In the genomic region with DNA sequence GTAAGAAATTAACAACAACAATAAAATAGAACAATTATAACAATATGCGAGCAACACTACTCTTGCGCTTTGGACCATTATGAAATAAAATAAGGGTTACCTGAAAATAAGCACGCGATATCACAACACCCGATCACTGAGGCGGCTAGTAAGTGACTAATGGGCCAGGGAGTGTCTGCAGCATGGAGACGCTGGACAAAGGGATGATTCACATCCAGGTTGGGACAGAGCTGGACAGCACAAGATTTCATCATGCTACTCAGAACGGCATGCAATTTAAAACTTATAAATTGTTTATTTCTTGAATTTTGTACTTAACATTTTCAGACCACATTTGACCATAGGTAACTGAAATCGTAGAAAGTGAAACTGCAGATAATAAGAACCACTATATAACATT, we compare ENCODE assay signal across 18 cellular contexts. TPM values are rescaled to one million over a fixed set of nuclear protein-coding genes. Genes with fewer than 3 reads are reported as not detected.
DNase-seq lines count a peak whose midpoint lies in the region; ATAC-seq and TF ChIP-seq lines count a peak whose summit lies in the region.
"Had no signal": no experiment of that assay in that cellular context is flagged by ENCODE, and none has a peak within 500 bp of the region (broad histone marks: within the 10 kb centered on the region; RNA-seq: fewer than 3 reads in every experiment).

No MANE protein-coding gene starts in this region.

- no peaks in the 10 kb centered on the region for H3K27me3 ChIP-seq in PC-3 (ENCODE audit: low read length)

- CTCF ChIA-PET in PC-3 (lab: Charles Lee): no interaction called here
- CTCF ChIA-PET in activated CD4-positive, alpha-beta T cell treated with anti-CD3 and anti-CD28 coated beads, Interleukin-2, amount 10 ng/mL, durations not matched to agents 7 days and 5 days (lab: Charles Lee): interaction anchor here (0.6 kb wide), 1 partner anchor 13 kb away, joined by 3 read pairs; no protein-coding TSS in a partner anchor
- CTCF ChIA-PET in activated CD8-positive, alpha-beta memory T cell treated with anti-CD3 and anti-CD28 coated beads, Interleukin-2, amount 10 ng/mL, durations not matched to agents 7 days and 5 days (lab: Charles Lee): interaction anchor here (0.7 to 1.1 kb wide), 2 partner anchors 10 to 15 kb away, joined by 3 to 4 read pairs; no protein-coding TSS in a partner anchor

- H3K4me1 Mint-ChIP-seq in activated CD4-positive, alpha-beta T cell treated with anti-CD3 and anti-CD28 coated beads, Interleukin-2, amount 10 ng/mL, durations not matched to agents 7 days and 5 days: peaks cover 10% of the 10 kb centered on the region
- peaks cover 3% of the 10 kb centered on the region for H3K4me1 Mint-ChIP-seq in activated CD8-positive, alpha-beta memory T cell treated with anti-CD3 and anti-CD28 coated beads, Interleukin-2, amount 10 ng/mL, durations not matched to agents 7 days and 5 days

- DNase-seq in EH (ENCODE audit: low read depth) (peak; percentile 69), PC-3 (peak; percentile 80), choroid plexus epithelial cell (ENCODE audit: low read depth) (peak; percentile 88), non-pigmented ciliary epithelial cell (ENCODE audit: low read depth) (peak; percentile 63)
- no peak for DNase-seq in activated CD4-positive, alpha-beta T cell treated with anti-CD3 and anti-CD28 coated beads, Interleukin-2, amount 10 ng/mL, durations not matched to agents 7 days and 5 days
- DNase-seq in activated CD8-positive, alpha-beta memory T cell treated with anti-CD3 and anti-CD28 coated beads, Interleukin-2, amount 10 ng/mL, durations not matched to agents 7 days and 5 days: no peak
- DNase-seq: activated T-cell treated with anti-CD3 and anti-CD28 coated beads, Interleukin-2, amount 50 U/mL, for 48 hours; C1 segment of cervical spinal cord; glutamatergic neuron; KG1; mucosa of descending colon; NCI-H146; NCI-H524; posterior cingulate gyrus; stimulated activated CD4-positive, alpha-beta T cell treated with anti-CD3 and anti-CD28 coated beads, Interleukin-1b, Interleukin-23, amount 100 ng/mL, for 48 hours; stimulated activated CD8-positive, alpha-beta memory T cell treated with anti-CD3 and anti-CD28 coated beads, Interleukin-4, amount 100 ng/mL, for 48 hours had no signal

- no peaks in the 10 kb centered on the region for H3F3A ChIP-seq in PC-3 (ENCODE audit: low read length, unreplicated experiment)

- H3K27me3 Mint-ChIP-seq in activated CD4-positive, alpha-beta T cell treated with anti-CD3 and anti-CD28 coated beads, Interleukin-2, amount 10 ng/mL, durations not matched to agents 7 days and 5 days: no peaks in the 10 kb centered on the region
- H3K27me3 Mint-ChIP-seq in activated CD8-positive, alpha-beta memory T cell treated with anti-CD3 and anti-CD28 coated beads, Interleukin-2, amount 10 ng/mL, durations not matched to agents 7 days and 5 days: no peaks in the 10 kb centered on the region

- peaks cover 9% of the 10 kb centered on the region for H3K79me2 ChIP-seq in PC-3 (ENCODE audit: low read length)

- intact Hi-C loops in PC-3 (cut with micrococcal nuclease): no loop called here

- H3K4me3 Mint-ChIP-seq in activated CD4-positive, alpha-beta T cell treated with anti-CD3 and anti-CD28 coated beads, Interleukin-2, amount 10 ng/mL, durations not matched to agents 7 days and 5 days: no peak overlapping the region
- H3K4me3 Mint-ChIP-seq in activated CD8-positive, alpha-beta memory T cell treated with anti-CD3 and anti-CD28 coated beads, Interleukin-2, amount 10 ng/mL, durations not matched to agents 7 days and 5 days: no peak overlapping the region

- ATAC-seq in PC-3 (peak; percentile 99), HG02763 (IDR thresholded peaks at IDR 0.05; ENCODE audit: unreplicated experiment) (no peak), HG03108 (IDR thresholded peaks at IDR 0.05; ENCODE audit: unreplicated experiment) (no peak)
- ATAC-seq in activated CD8-positive, alpha-beta memory T cell treated with anti-CD3 and anti-CD28 coated beads, Interleukin-2, amount 10 ng/mL, durations not matched to agents 7 days and 5 days: no peak
- ATAC-seq: mucosa of descending colon had no signal

- peak overlapping the region; percentile 58 for H3K4me2 ChIP-seq in PC-3 (ENCODE audit: low read length)

- H3K9me2 ChIP-seq in PC-3 (replicated peaks; ENCODE audit: low read length): no peaks in the 10 kb centered on the region

- POLR2A ChIA-PET in PC-3 (lab: Charles Lee; ENCODE audit: unreplicated experiment): no interaction called here
- POLR2A ChIA-PET in activated CD4-positive, alpha-beta T cell treated with anti-CD3 and anti-CD28 coated beads, Interleukin-2, amount 10 ng/mL, durations not matched to agents 7 days and 5 days (lab: Charles Lee): no interaction called here

- peak overlapping the region; percentile 71 for H3K27ac ChIP-seq in PC-3 (ENCODE audit: low read length)

- H3K27ac Mint-ChIP-seq in activated CD4-positive, alpha-beta T cell treated with anti-CD3 and anti-CD28 coated beads, Interleukin-2, amount 10 ng/mL, durations not matched to agents 7 days and 5 days: no peak overlapping the region
- H3K27ac Mint-ChIP-seq in activated CD8-positive, alpha-beta memory T cell treated with anti-CD3 and anti-CD28 coated beads, Interleukin-2, amount 10 ng/mL, durations not matched to agents 7 days and 5 days: no peak overlapping the region

- peaks cover 41% of the 10 kb centered on the region for H3K4me1 ChIP-seq in PC-3 (ENCODE audit: insufficient read depth, low read length)

- peak overlapping the region; percentile 8; the same call in 1 of the 2 replicates for H2AFZ ChIP-seq in PC-3 (ENCODE audit: low read length)

- H3K9me3 Mint-ChIP-seq in activated CD4-positive, alpha-beta T cell treated with anti-CD3 and anti-CD28 coated beads, Interleukin-2, amount 10 ng/mL, durations not matched to agents 7 days and 5 days: no peaks in the 10 kb centered on the region
- no peaks in the 10 kb centered on the region for H3K9me3 Mint-ChIP-seq in activated CD8-positive, alpha-beta memory T cell treated with anti-CD3 and anti-CD28 coated beads, Interleukin-2, amount 10 ng/mL, durations not matched to agents 7 days and 5 days (ENCODE audit: low read depth)

- no peaks in the 10 kb centered on the region for H3K9me3 ChIP-seq in PC-3 (ENCODE audit: low read length)
- H3K9me3 ChIP-seq: mucosa of descending colon had no signal

- peak overlapping the region; percentile 26; the same call in 1 of the 2 replicates for H3K9ac ChIP-seq in PC-3 (ENCODE audit: low read length)

- H3K36me3 ChIP-seq in PC-3 (ENCODE audit: low read depth, low read length): no peaks in the 10 kb centered on the region; the same call in 1 of the 2 replicates

- peaks cover 9% of the 10 kb centered on the region for H3K36me3 Mint-ChIP-seq in activated CD4-positive, alpha-beta T cell treated with anti-CD3 and anti-CD28 coated beads, Interleukin-2, amount 10 ng/mL, durations not matched to agents 7 days and 5 days (ENCODE audit: low read depth)
- H3K36me3 Mint-ChIP-seq in activated CD8-positive, alpha-beta memory T cell treated with anti-CD3 and anti-CD28 coated beads, Interleukin-2, amount 10 ng/mL, durations not matched to agents 7 days and 5 days: peaks cover 7% of the 10 kb centered on the region

- H3K4me3 ChIP-seq in PC-3 (ENCODE audit: low read length): no peak overlapping the region
- H3K4me3 ChIP-seq in choroid plexus epithelial cell (ENCODE audit: low read depth, low read length): no peak overlapping the region
- H3K4me3 ChIP-seq: mucosa of descending colon had no signal

- BruUV-seq in PC-3 (replicated peaks; lab: Mats Ljungman, UMichigan): no TSS peak

- no peaks in the 10 kb centered on the region for H4K20me1 ChIP-seq in PC-3 (ENCODE audit: low read length)

- TF ChIP-seq CTCF in PC-3 (conservative IDR thresholded peaks at IDR 0.05; ENCODE audit: low read depth, low read length) (no peak), choroid plexus epithelial cell (conservative IDR thresholded peaks at IDR 0.05; ENCODE audit: low read depth, low read length) (no peak)

RNA-seq across cellular contexts. Expression of a gene that starts 15.6 kb away (rescaled TPM):
- 43.7 and 45.8 TPM in 2 replicates for total RNA-seq in PC-3 (2014; rRNA removed)
- 10 to 100 TPM; 12.8 TPM for total RNA-seq in activated CD4-positive, alpha-beta T cell treated with anti-CD3 and anti-CD28 coated beads, Interleukin-2, amount 10 ng/mL, durations not matched to agents 7 days and 5 days
- 10 to 100 TPM; 13.1 to 15.8 TPM for total RNA-seq in activated CD8-positive, alpha-beta memory T cell treated with anti-CD3 and anti-CD28 coated beads, Interleukin-2, amount 10 ng/mL, durations not matched to agents 7 days and 5 days

Comparison
In these comparisons a context has a peak if more than half of its experiments do, and no peak if none do; other contexts are left out.
1. DNase-seq: peak in EH (single experiment), PC-3 (single experiment), choroid plexus epithelial cell (single experiment) and non-pigmented ciliary epithelial cell (single experiment); none in activated CD4-positive, alpha-beta T cell treated with anti-CD3 and anti-CD28 coated beads, Interleukin-2, amount 10 ng/mL, durations not matched to agents 7 days and 5 days (single experiment) and activated CD8-positive, alpha-beta memory T cell treated with anti-CD3 and anti-CD28 coated beads, Interleukin-2, amount 10 ng/mL, durations not matched to agents 7 days and 5 days (single experiment).